ENCODE assay signal across 18 cellular contexts in the genomic region with DNA sequence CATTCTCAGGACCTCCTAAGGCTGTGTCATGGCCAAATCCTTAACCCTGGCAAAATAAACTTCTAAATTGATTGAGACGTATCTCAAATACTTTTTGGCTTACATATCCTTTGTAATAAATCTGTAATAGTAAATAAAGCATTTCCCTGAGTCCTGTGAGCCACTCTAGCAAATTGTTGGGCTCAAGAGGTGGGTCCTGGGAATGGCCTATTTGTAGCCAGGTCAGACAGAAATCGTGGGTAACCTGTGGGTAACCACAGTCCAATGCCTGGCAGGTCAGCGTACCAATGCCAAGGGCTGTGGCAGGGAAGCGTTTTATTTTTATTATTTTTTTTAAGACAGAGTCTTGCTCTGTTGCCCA. TPM values are rescaled to one million over a fixed set of nuclear protein-coding genes. Genes with fewer than 3 reads are reported as not detected.
A peak's percentile ranks its signal among the peaks of the same experiment; 100 is the strongest.
DNase-seq lines count a peak whose midpoint lies in the region; ATAC-seq and TF ChIP-seq lines count a peak whose summit lies in the region.
"Had no signal": no experiment of that assay in that cellular context is flagged by ENCODE, and none has a peak within 500 bp of the region (broad histone marks: within the 10 kb centered on the region; RNA-seq: fewer than 3 reads in every experiment).

No MANE protein-coding gene starts in this region.

- H3K9me3 Mint-ChIP-seq in endodermal cell, result no peaks in the 10 kb centered on the region
- H3K9me3 Mint-ChIP-seq: activated naive CD4-positive, alpha-beta T cell treated with anti-CD3 and anti-CD28 coated beads, Interleukin-2, amount 50 U/mL, for 24 hours had no signal

- WGBS in endodermal cell (ENCODE audit: insufficient coverage in 1 of 2, insufficient read length in 1 of 2), 2 experiments, result 92 to 100% methylated on average over 2 to 4 of the region's 4 CpGs
- WGBS in tibial nerve, 2 donors, result 65 to 67% methylated on average over 4 of the region's 4 CpGs
- WGBS in lower leg skin, 2 donors, result 74 to 79% methylated on average over 4 of the region's 4 CpGs

- H3K4me1 Mint-ChIP-seq in endodermal cell, result peaks cover 25% of the 10 kb centered on the region

- H3K36me3 ChIP-seq in BLaER1, result no peaks in the 10 kb centered on the region
- no peaks in the 10 kb centered on the region for H3K36me3 ChIP-seq in endodermal cell (ENCODE audit: control insufficient read depth, insufficient read depth, low read length)
- no peaks in the 10 kb centered on the region for H3K36me3 ChIP-seq in osteoblast (ENCODE audit: insufficient read depth, low read length)
- H3K36me3 ChIP-seq in tibial nerve, result no peaks in the 10 kb centered on the region
- H3K36me3 ChIP-seq: BE2C, suprapubic skin had no signal

- TF ChIP-seq CTCF in endodermal cell (conservative IDR thresholded peaks at IDR 0.05) (no peak), osteoblast (IDR thresholded peaks at IDR 0.05; ENCODE audit: extremely low read depth, low read depth, low read length) (no peak), tibial nerve (IDR thresholded peaks at IDR 0.05) (no peak), lower leg skin (IDR thresholded peaks at IDR 0.05) (no peak)

- intact Hi-C loops in lower leg skin (cut with DNase I; ENCODE audit: low total_unique reads), result no loop called here

- peak overlapping the region; percentile 78 for H2AFZ ChIP-seq in osteoblast (ENCODE audit: low read length)

- H3K9ac ChIP-seq in BLaER1, result peak overlapping the region; percentile 27; the same call in 1 of the 2 replicates
- H3K9ac ChIP-seq in endodermal cell (ENCODE audit: extremely low read depth, low read length, poor library complexity, severe bottlenecking), result no peak overlapping the region

- TF ChIP-seq POLR2A in tibial nerve (IDR thresholded peaks at IDR 0.05), result no peak
- no peak for TF ChIP-seq POLR2A in lower leg skin (IDR thresholded peaks at IDR 0.05)

- no peak for ATAC-seq in HG02885 (IDR thresholded peaks at IDR 0.05; ENCODE audit: poor library complexity, unreplicated experiment)

- H3K27me3 ChIP-seq in BLaER1 (no peaks in the 10 kb centered on the region), endodermal cell (ENCODE audit: control insufficient read depth, insufficient read depth, low read length, poor library complexity, severe bottlenecking) (no peaks in the 10 kb centered on the region), osteoblast (ENCODE audit: insufficient read depth, low read length) (peaks cover 21% of the 10 kb centered on the region), tibial nerve (peaks cover 0 to 88% of the 10 kb centered on the region in 2 donors)

- H3K27ac Mint-ChIP-seq in endodermal cell, result peak overlapping the region; percentile 13
- H3K27ac Mint-ChIP-seq: activated naive CD4-positive, alpha-beta T cell treated with anti-CD3 and anti-CD28 coated beads, Interleukin-2, amount 50 U/mL, for 24 hours; nephron progenitor cell had no signal

- H3K4me2 ChIP-seq in BLaER1 (peak overlapping the region; percentile 40), osteoblast (ENCODE audit: insufficient read depth, low read length) (no peak overlapping the region)

- TF ChIP-seq EP300 in tibial nerve (IDR thresholded peaks at IDR 0.05), result no peak

- H3K79me2 ChIP-seq in osteoblast (ENCODE audit: insufficient read depth, low read length), result no peaks in the 10 kb centered on the region

- H3K4me1 ChIP-seq in BLaER1 (peaks cover 78% of the 10 kb centered on the region), endodermal cell (ENCODE audit: control insufficient read depth, insufficient read depth, low read length) (no peaks in the 10 kb centered on the region), osteoblast (ENCODE audit: insufficient read depth, low read length) (peaks cover 9% of the 10 kb centered on the region), tibial nerve (peaks cover 0 to 11% (median 4%) of the 10 kb centered on the region in 4 donors)
- H3K4me1 ChIP-seq: BE2C had no signal

- H3K4me3 Mint-ChIP-seq in endodermal cell, result no peak overlapping the region
- H3K4me3 Mint-ChIP-seq: activated naive CD4-positive, alpha-beta T cell treated with anti-CD3 and anti-CD28 coated beads, Interleukin-2, amount 50 U/mL, for 24 hours had no signal

- H3K9me3 ChIP-seq in BLaER1, result no peaks in the 10 kb centered on the region
- no peaks in the 10 kb centered on the region for H3K9me3 ChIP-seq in endodermal cell (ENCODE audit: control insufficient read depth, low read length)
- H3K9me3 ChIP-seq in osteoblast (ENCODE audit: low read depth, low read length), result no peaks in the 10 kb centered on the region
- H3K9me3 ChIP-seq in tibial nerve, result no peaks in the 10 kb centered on the region
- H3K9me3 ChIP-seq: BE2C, suprapubic skin had no signal

- DNase-seq in M059J (ENCODE audit: low read depth), result peak; percentile 64
- DNase-seq in endodermal cell, result no peak
- DNase-seq in osteoblast (ENCODE audit: insufficient read length, low spot score, missing footprints), result no peak
- DNase-seq in tibial nerve (ENCODE audit: low spot score in 2 of 2), result no peak
- no peak for DNase-seq in lower leg skin (ENCODE audit: low spot score in 2 of 2)
- DNase-seq in ureter (ENCODE audit: low spot score), result no peak
- DNase-seq: activated CD4-positive, alpha-beta T cell treated with anti-CD3 and anti-CD28 coated beads for 1 hour; activated CD8-positive, alpha-beta memory T cell treated with anti-CD3 and anti-CD28 coated beads, Interleukin-2, amount 50 U/mL, for 48 hours; BE2C; caudate nucleus; DND-41; NCI-H2171; nephron progenitor cell had no signal

- H3K4me3 ChIP-seq in BLaER1, result no peak overlapping the region
- no peak overlapping the region for H3K4me3 ChIP-seq in endodermal cell (ENCODE audit: low read length)
- H3K4me3 ChIP-seq in osteoblast (ENCODE audit: insufficient read depth, low read length), result no peak overlapping the region
- no peak overlapping the region for H3K4me3 ChIP-seq in tibial nerve
- H3K4me3 ChIP-seq in lower leg skin (ENCODE audit: low read depth, poor library complexity, severe bottlenecking), result no peak overlapping the region
- H3K4me3 ChIP-seq: skin epidermis, suprapubic skin had no signal

- H4K20me1 ChIP-seq in BLaER1 (no peaks in the 10 kb centered on the region), osteoblast (ENCODE audit: insufficient read depth, low read length) (no peaks in the 10 kb centered on the region)

- H3K36me3 Mint-ChIP-seq in endodermal cell (ENCODE audit: low read depth), result no peaks in the 10 kb centered on the region
- H3K36me3 Mint-ChIP-seq: activated naive CD4-positive, alpha-beta T cell treated with anti-CD3 and anti-CD28 coated beads, Interleukin-2, amount 50 U/mL, for 24 hours had no signal

- H3K27me3 Mint-ChIP-seq in endodermal cell (ENCODE audit: insufficient read depth), result peaks cover 5% of the 10 kb centered on the region

- H3K27ac ChIP-seq in BLaER1, result no peak overlapping the region
- H3K27ac ChIP-seq in endodermal cell (ENCODE audit: low read depth, low read length), result no peak overlapping the region
- no peak overlapping the region for H3K27ac ChIP-seq in osteoblast (ENCODE audit: low read depth, low read length)
- H3K27ac ChIP-seq in tibial nerve, result no peak overlapping the region
- H3K27ac ChIP-seq: suprapubic skin had no signal

RNA-seq across cellular contexts. Expression of a gene that starts 12.0 kb away (rescaled TPM):
- 85.7 and 87.6 TPM in 2 replicates for total RNA-seq in M059J (2014; rRNA removed; shearing (Covaris generic))
- total RNA-seq in endodermal cell, result 100 to 1,000 TPM; 250 to 294 TPM
- polyA plus RNA-seq in endodermal cell (2013, experiment 1 of 2), result 223 TPM
- 222 TPM for polyA plus RNA-seq in endodermal cell (2013, experiment 2 of 2)
- total RNA-seq in osteoblast, result 37.1 and 49.2 TPM in 2 replicates
- 100 to 1,000 TPM in 3 of 4 donors, 10 to 100 TPM in 1; 87.3 to 161 (median 111) TPM for total RNA-seq in tibial nerve
- total RNA-seq in lower leg skin, result 100 to 1,000 TPM in 1 of 4 donors, 10 to 100 TPM in 3; 42.1 to 138 (median 47.4) TPM
- total RNA-seq in ureter, result 150 TPM

RNA-seq across cellular contexts. Expression of a gene that starts 36.1 kb away (rescaled TPM):
- total RNA-seq in M059J (2014; rRNA removed; shearing (Covaris generic)), result 0.34 TPM in 1 of 2 replicates, not detected in the other
- total RNA-seq in endodermal cell, result 10 to 100 TPM; 25.0 to 43.5 TPM
- 21.8 TPM for polyA plus RNA-seq in endodermal cell (2013, experiment 1 of 2)
- polyA plus RNA-seq in endodermal cell (2013, experiment 2 of 2), result 19.6 TPM
- under 0.01 and 0.29 TPM in 2 replicates for total RNA-seq in osteoblast
- total RNA-seq in tibial nerve, result 1 to 10 TPM in 3 of 4 donors, under 1 TPM in 1; 0.66 to 2.7 (median 2.3) TPM
- total RNA-seq in lower leg skin, result 1 to 10 TPM; 1.5 to 5.4 (median 2.4) TPM
- 3.9 TPM for total RNA-seq in ureter

RNA-seq across cellular contexts. Expression of a gene that starts 41.5 kb away (rescaled TPM):
- not detected in 2 replicates for total RNA-seq in M059J (2014; rRNA removed; shearing (Covaris generic))
- total RNA-seq in endodermal cell, result not detected
- not detected for polyA plus RNA-seq in endodermal cell (2013, experiment 1 of 2)
- polyA plus RNA-seq in endodermal cell (2013, experiment 2 of 2), result not detected
- not detected in 2 replicates for total RNA-seq in osteoblast
- 10 to 100 TPM in 1 of 4 donors, 1 to 10 TPM in 2, not detected in 1; 2.7 to 14.0 (median 6.3) TPM for total RNA-seq in tibial nerve
- total RNA-seq in lower leg skin, result 1 to 10 TPM in 3 of 4 donors, under 1 TPM in 1; 0.93 to 7.1 (median 2.4) TPM
- 5.0 TPM for total RNA-seq in ureter

RNA-seq across cellular contexts. Expression of a gene that starts 54.3 kb away (rescaled TPM):
- total RNA-seq in M059J (2014; rRNA removed; shearing (Covaris generic)), result 54.2 and 101 TPM in 2 replicates
- total RNA-seq in endodermal cell, result 10 to 100 TPM; 64.9 to 67.4 TPM
- polyA plus RNA-seq in endodermal cell (2013, experiment 1 of 2), result 47.0 TPM
- polyA plus RNA-seq in endodermal cell (2013, experiment 2 of 2), result 44.1 TPM
- 53.6 and 57.8 TPM in 2 replicates for total RNA-seq in osteoblast
- total RNA-seq in tibial nerve, result 100 to 1,000 TPM in 3 of 4 donors, 10 to 100 TPM in 1; 72.2 to 122 (median 108) TPM
- 100 to 1,000 TPM in 1 of 4 donors, 10 to 100 TPM in 3; 76.8 to 106 (median 90.5) TPM for total RNA-seq in lower leg skin
- total RNA-seq in ureter, result 38.2 TPM

RNA-seq across cellular contexts. Expression of a gene that starts 54.3 kb away (rescaled TPM):
- total RNA-seq in M059J (2014; rRNA removed; shearing (Covaris generic)), result 43.8 and 50.1 TPM in 2 replicates
- total RNA-seq in endodermal cell, result 10 to 100 TPM; 34.0 to 38.4 TPM
- polyA plus RNA-seq in endodermal cell (2013, experiment 1 of 2), result 22.5 TPM
- 22.2 TPM for polyA plus RNA-seq in endodermal cell (2013, experiment 2 of 2)
- 67.8 and 69.1 TPM in 2 replicates for total RNA-seq in osteoblast
- 100 to 1,000 TPM in 1 of 4 donors, 10 to 100 TPM in 3; 51.1 to 117 (median 71.6) TPM for total RNA-seq in tibial nerve
- 10 to 100 TPM; 46.5 to 65.7 (median 60.0) TPM for total RNA-seq in lower leg skin
- total RNA-seq in ureter, result 67.6 TPM
